8 cellular contexts compared by ENCODE assay signal in the genomic region with DNA sequence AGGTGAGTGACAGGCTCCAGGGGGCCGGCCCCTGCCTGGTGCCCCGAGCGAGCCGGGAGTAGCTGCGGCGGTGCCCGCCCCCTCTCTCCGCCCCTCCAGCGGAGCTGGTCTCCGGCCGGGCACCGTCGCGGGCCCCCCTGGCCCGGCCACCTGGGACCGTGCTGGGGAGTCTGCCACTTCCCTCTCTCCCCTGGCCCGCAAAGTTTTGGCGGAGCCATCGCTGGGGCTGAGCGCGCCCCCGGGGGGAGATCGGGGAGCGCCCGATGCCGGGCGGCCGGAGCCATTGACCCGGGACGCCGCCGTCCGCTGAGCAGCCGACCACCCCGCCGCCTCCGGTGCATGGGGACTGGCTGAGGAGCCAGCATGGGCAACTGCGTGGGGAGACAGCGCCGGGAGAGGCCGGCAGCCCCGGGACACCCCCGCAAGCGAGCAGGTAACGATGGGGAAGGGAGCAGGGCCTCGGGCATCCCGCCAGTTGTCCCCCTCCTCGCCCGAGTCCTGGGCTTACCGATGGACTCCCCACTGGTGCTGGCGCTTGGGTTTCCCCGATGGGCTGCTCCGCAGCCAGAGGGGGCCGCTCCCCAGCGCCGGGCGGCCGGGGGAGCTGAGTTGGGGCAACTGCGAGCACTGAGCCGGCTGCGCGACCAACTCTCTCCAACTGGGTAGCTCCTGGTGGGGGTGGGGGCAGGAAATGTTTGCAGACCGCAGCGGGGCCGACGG. TPM values are rescaled to one million over a fixed set of nuclear protein-coding genes. Genes with fewer than 3 reads are reported as not detected.
A peak's percentile ranks its signal among the peaks of the same experiment; 100 is the strongest.
DNase-seq lines count a peak whose midpoint lies in the region; ATAC-seq and TF ChIP-seq lines count a peak whose summit lies in the region.

A gene with protein sequence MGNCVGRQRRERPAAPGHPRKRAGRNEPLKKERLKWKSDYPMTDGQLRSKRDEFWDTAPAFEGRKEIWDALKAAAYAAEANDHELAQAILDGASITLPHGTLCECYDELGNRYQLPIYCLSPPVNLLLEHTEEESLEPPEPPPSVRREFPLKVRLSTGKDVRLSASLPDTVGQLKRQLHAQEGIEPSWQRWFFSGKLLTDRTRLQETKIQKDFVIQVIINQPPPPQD (plus strand): TSS at position 84 of the 720 bp plus-strand sequence. CDS start 280 bp downstream, at position 364.

- no peaks in the 10 kb centered on the region for H3K27me3 ChIP-seq in BJ (ENCODE audit: control insufficient read depth, insufficient read depth, low read length)
- H3K27me3 ChIP-seq in neural cell (ENCODE audit: insufficient read depth, low read depth, low read length) = peaks cover 36% of the 10 kb centered on the region
- no peaks in the 10 kb centered on the region for H3K27me3 ChIP-seq in tibial nerve

- TF ChIP-seq EP300 in neural cell (conservative IDR thresholded peaks at IDR 0.05; ENCODE audit: poor library complexity, severe bottlenecking) (no peak), tibial nerve (IDR thresholded peaks at IDR 0.05) (no peak)

- no peaks in the 10 kb centered on the region for H4K20me1 ChIP-seq in neural cell (ENCODE audit: insufficient read depth)

- POLR2A ChIA-PET in BJ (lab: Charles Lee) = interaction anchor here (0.6 to 1.1 kb wide), 4 partner anchors 34 to 83 kb away, joined by 3 to 9 read pairs (median 7); no protein-coding TSS in a partner anchor

- peak within 1 kb of the TSS; percentile 96 for H3K4me2 ChIP-seq in neural cell (ENCODE audit: low read length)

- 0 to 1% methylated on average over 18 to 26 of the region's 66 CpGs for WGBS in tibial nerve, 2 donors

- no peak for TF ChIP-seq POLR2A in tibial nerve (IDR thresholded peaks at IDR 0.05)

- H3K27ac Mint-ChIP-seq in activated T-helper 2 cell treated with anti-CD3 and anti-CD28 coated beads, Interferon-gamma antibody, Interleukin-2, Interleukin-4, amounts not matched to agents 10 μg/mL and 5 μg/mL and 100 μg/mL, durations not matched to agents 14 hours and 24 hours and 36 hours = peak within 1 kb of the TSS; percentile 99

- H3K9me3 ChIP-seq in neural cell (ENCODE audit: low read length) (no peaks in the 10 kb centered on the region), tibial nerve (no peaks in the 10 kb centered on the region)

- H3K9me2 ChIP-seq in neural cell (ENCODE audit: insufficient read depth, low read length) = no peaks in the 10 kb centered on the region

- H3K4me3 ChIP-seq in BJ (ENCODE audit: low read depth, low read length) (peak within 1 kb of the TSS; percentile 74), fibroblast of villous mesenchyme (ENCODE audit: low read depth, low read length) (peak within 1 kb of the TSS; percentile 100), neural cell (ENCODE audit: low read length) (peak within 1 kb of the TSS; percentile 98), tibial nerve (peak within 1 kb of the TSS; percentile 72 to 94 (median 90))

- peaks cover 33% of the 10 kb centered on the region for H3K27me3 Mint-ChIP-seq in activated T-helper 2 cell treated with anti-CD3 and anti-CD28 coated beads, Interferon-gamma antibody, Interleukin-2, Interleukin-4, amounts not matched to agents 10 μg/mL and 5 μg/mL and 100 μg/mL, durations not matched to agents 14 hours and 24 hours and 36 hours (ENCODE audit: low read depth)

- H3K9me3 Mint-ChIP-seq in activated T-helper 2 cell treated with anti-CD3 and anti-CD28 coated beads, Interferon-gamma antibody, Interleukin-2, Interleukin-4, amounts not matched to agents 10 μg/mL and 5 μg/mL and 100 μg/mL, durations not matched to agents 14 hours and 24 hours and 36 hours = no peaks in the 10 kb centered on the region

- H3K4me1 Mint-ChIP-seq in activated T-helper 2 cell treated with anti-CD3 and anti-CD28 coated beads, Interferon-gamma antibody, Interleukin-2, Interleukin-4, amounts not matched to agents 10 μg/mL and 5 μg/mL and 100 μg/mL, durations not matched to agents 14 hours and 24 hours and 36 hours (ENCODE audit: low read depth) = peaks cover 33% of the 10 kb centered on the region

- peak within 1 kb of the TSS; percentile 82 for H3K9ac ChIP-seq in neural cell (ENCODE audit: low read length)

- DNase-seq in BJ (ENCODE audit: low read depth) = no peak
- DNase-seq in NCI-H748 (lab: John Stamatoyannopoulos, UW; ENCODE audit: unreplicated experiment) = peak; percentile 44
- no peak for DNase-seq in activated T-helper 2 cell treated with anti-CD3 and anti-CD28 coated beads, Interferon-gamma antibody, Interleukin-2, Interleukin-4, amounts not matched to agents 10 μg/mL and 5 μg/mL and 100 μg/mL, durations not matched to agents 14 hours and 24 hours and 36 hours (ENCODE audit: low spot score)
- peak; percentile 63 for DNase-seq in fibroblast of villous mesenchyme (ENCODE audit: low read depth)
- peak in 1 of 2 donors; percentile 33 for DNase-seq in tibial nerve (ENCODE audit: low spot score in 2 of 2)
- DNase-seq in NCI-H2107 treated with DMSO at 0.1 percent for 48 hours (lab: John Stamatoyannopoulos, UW; ENCODE audit: unreplicated experiment) = no peak

- no peak for TF ChIP-seq RAD21 in neural cell (conservative IDR thresholded peaks at IDR 0.05)

- H3F3A ChIP-seq in neural cell (ENCODE audit: insufficient read depth, low read length, poor library complexity, severe bottlenecking) = peaks cover 5% of the 10 kb centered on the region

- peak within 1 kb of the TSS; percentile 91 for H3K4me3 Mint-ChIP-seq in activated T-helper 2 cell treated with anti-CD3 and anti-CD28 coated beads, Interferon-gamma antibody, Interleukin-2, Interleukin-4, amounts not matched to agents 10 μg/mL and 5 μg/mL and 100 μg/mL, durations not matched to agents 14 hours and 24 hours and 36 hours (ENCODE audit: low read depth)

- H2AFZ ChIP-seq in neural cell (ENCODE audit: low read depth, low read length) = peak within 1 kb of the TSS; percentile 92

- peaks cover 12% of the 10 kb centered on the region for H3K36me3 Mint-ChIP-seq in activated T-helper 2 cell treated with anti-CD3 and anti-CD28 coated beads, Interferon-gamma antibody, Interleukin-2, Interleukin-4, amounts not matched to agents 10 μg/mL and 5 μg/mL and 100 μg/mL, durations not matched to agents 14 hours and 24 hours and 36 hours (ENCODE audit: low read depth)

- TF ChIP-seq CTCF in BJ (IDR thresholded peaks at IDR 0.05; ENCODE audit: insufficient read depth, low read depth, low read length) (no peak), fibroblast of villous mesenchyme (IDR thresholded peaks at IDR 0.05; ENCODE audit: insufficient read depth, low read depth, low read length) (peak; percentile 9), neural cell (IDR thresholded peaks at IDR 0.05; ENCODE audit: poor library complexity, severe bottlenecking) (peak; percentile 19), tibial nerve (IDR thresholded peaks at IDR 0.05) (peak in 2 of 5 experiments; percentile 8 to 12)

- H3K36me3 ChIP-seq in BJ (ENCODE audit: control insufficient read depth, insufficient read depth, low read length) = peaks cover 1% of the 10 kb centered on the region; the same call in 1 of the 2 replicates
- no peaks in the 10 kb centered on the region for H3K36me3 ChIP-seq in neural cell (ENCODE audit: insufficient read depth, low read length)
- H3K36me3 ChIP-seq in tibial nerve = no peaks in the 10 kb centered on the region

- intact Hi-C loops in activated T-helper 2 cell treated with anti-CD3 and anti-CD28 coated beads, Interferon-gamma antibody, Interleukin-2, Interleukin-4, amounts not matched to agents 10 μg/mL and 5 μg/mL and 100 μg/mL, durations not matched to agents 14 hours and 24 hours and 36 hours (cut with micrococcal nuclease) = loop anchor here (1.0 to 5.0 kb wide), 8 partner anchors 44 to 207 kb away; a partner anchor contains a TSS

- H3K79me2 ChIP-seq in neural cell (replicated peaks; ENCODE audit: insufficient read depth, low read length) = peaks cover 22% of the 10 kb centered on the region

- peak; percentile 3 for ATAC-seq in GM21825 (IDR thresholded peaks at IDR 0.05; ENCODE audit: unreplicated experiment)

- H3K4me1 ChIP-seq in tibial nerve = peaks cover 0 to 48% (median 25%) of the 10 kb centered on the region in 4 donors

- H3K27ac ChIP-seq in neural cell (ENCODE audit: low read length) (peak within 1 kb of the TSS; percentile 66), tibial nerve (peak within 1 kb of the TSS; percentile 69 to 96 (median 94))

- CTCF ChIA-PET in BJ (lab: Yijun Ruan, JAX) = interaction anchor here (0.6 to 2.4 kb wide), 10 partner anchors 22 to 851 kb away, joined by 3 to 19 read pairs (median 3); a partner anchor contains a TSS

TF ChIP-seq in neural cell, 6 proteins besides CTCF, POLR2A, EP300 and RAD21 (continues in another document):
- TF ChIP-seq POLR2AphosphoS5 (IDR thresholded peaks at IDR 0.05) (no peak), SMC3 (conservative IDR thresholded peaks at IDR 0.05; ENCODE audit: poor library complexity) (peak; percentile 7), MXI1 (conservative IDR thresholded peaks at IDR 0.05; ENCODE audit: poor library complexity, severe bottlenecking) (no peak), TAF1 (IDR thresholded peaks at IDR 0.05; ENCODE audit: low read depth) (no peak), EZH2 (IDR thresholded peaks at IDR 0.05; ENCODE audit: borderline replicate concordance, insufficient read depth, low read length, poor library complexity, severe bottlenecking) (no peak)

RNA-seq across cellular contexts. Expression of the gene that starts here (rescaled TPM):
- polyA plus RNA-seq in BJ (2011; rRNA removed) (22.7 and 39.0 TPM in 2 replicates), neural cell (2.8 and 3.3 TPM in 2 replicates)
- polyA minus RNA-seq in BJ (2011; rRNA and poly(A)+ RNA removed) = 11.7 and 15.8 TPM in 2 replicates
- total RNA-seq in activated T-helper 2 cell treated with anti-CD3 and anti-CD28 coated beads, Interferon-gamma antibody, Interleukin-2, Interleukin-4, amounts not matched to agents 10 μg/mL and 5 μg/mL and 100 μg/mL, durations not matched to agents 14 hours and 24 hours and 36 hours = 1.6 and 1.8 TPM in 2 replicates
- total RNA-seq in fibroblast of villous mesenchyme (30.2 and 30.3 TPM in 2 replicates), tibial nerve (10 to 100 TPM in 3 of 4 donors, 1 to 10 TPM in 1; 9.4 to 17.1 (median 16.5) TPM)
- 1.5 and 2.2 TPM in 2 replicates for polyA minus RNA-seq in neural cell

Comparison
In these comparisons a context has a peak if more than half of its experiments do, and no peak if none do; other contexts are left out.
1. DNase-seq: peak in NCI-H748 (single experiment) and fibroblast of villous mesenchyme (single experiment); none in BJ (single experiment), activated T-helper 2 cell treated with anti-CD3 and anti-CD28 coated beads, Interferon-gamma antibody, Interleukin-2, Interleukin-4, amounts not matched to agents 10 μg/mL and 5 μg/mL and 100 μg/mL, durations not matched to agents 14 hours and 24 hours and 36 hours (single experiment) and NCI-H2107 treated with DMSO at 0.1 percent for 48 hours (single experiment).
2. Peak in every context shown above with its lines, with median percentiles within 50 percentile points of each other: H3K4me3 ChIP-seq.